In the genomic region with DNA sequence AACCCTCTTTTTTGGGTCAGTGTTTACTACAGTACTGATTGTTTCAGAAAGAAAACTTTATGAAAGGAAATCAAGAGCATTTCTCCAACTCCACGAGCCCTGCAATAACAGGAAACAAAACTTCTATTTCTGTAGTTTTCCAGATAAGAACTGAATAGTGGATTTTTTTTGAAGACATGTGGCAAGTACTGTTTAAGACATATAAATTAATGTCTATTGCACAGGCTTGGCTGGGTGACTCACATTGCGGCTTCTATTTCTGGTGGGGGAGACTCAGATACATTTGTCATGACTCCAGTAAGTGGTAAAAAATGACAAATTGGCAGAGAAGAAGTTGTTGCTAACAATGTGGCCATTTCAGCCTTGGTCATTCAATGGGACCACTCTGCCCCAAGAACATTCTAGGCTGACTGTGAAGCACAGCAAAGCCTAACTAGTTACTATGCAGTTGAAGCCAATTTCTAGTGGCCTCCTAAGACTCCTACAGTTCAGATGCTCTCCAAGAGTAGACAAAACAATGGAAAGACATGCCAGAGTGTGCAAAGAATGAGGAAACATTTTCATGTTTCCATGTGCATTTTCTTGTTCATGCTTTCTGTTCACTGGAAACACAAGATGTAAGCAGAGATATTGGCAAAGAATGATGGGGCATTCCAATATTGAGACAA, we compare ENCODE assay signal across 10 cellular contexts.
DNase-seq lines count a peak whose midpoint lies in the region; ATAC-seq, FAIRE-seq and TF ChIP-seq lines count a peak whose summit lies in the region.
"Had no signal": no experiment of that assay in that cellular context is flagged by ENCODE, and none has a peak within 500 bp of the region (broad histone marks: within the 10 kb centered on the region; RNA-seq: fewer than 3 reads in every experiment).

No MANE protein-coding gene starts in this region.

- peak overlapping the region; percentile 36 for H3K27ac ChIP-seq in keratinocyte (ENCODE audit: control insufficient read depth, insufficient read depth, low read length)
- H3K27ac ChIP-seq in tibial nerve = no peak overlapping the region
- H3K27ac ChIP-seq: SK-N-MC had no signal

- no peaks in the 10 kb centered on the region for H3K9me3 Mint-ChIP-seq in activated T-helper 17 cell treated with anti-CD3 and anti-CD28 coated beads, Interleukin-2, amount 50 U/mL, for 72 hours

- peak overlapping the region; percentile 18 for H3K4me2 ChIP-seq in keratinocyte (ENCODE audit: control insufficient read depth, extremely low read depth, insufficient read depth, low read depth, low read length)

- WGBS in tibial nerve, 2 donors = 31 to 34% methylated on average over 2 of the region's 2 CpGs

- CTCF ChIA-PET in AG04449 (lab: Yijun Ruan, JAX) = no interaction called here

- POLR2A ChIA-PET in AG04449 (lab: Yijun Ruan, JAX) = no interaction called here

- DNase-seq in AG04449 (ENCODE audit: low read depth, low spot score) (peak; percentile 83), HCEC 1CT (peak; percentile 95), keratinocyte (ENCODE audit: low read depth, low spot score) (no peak), NCI-H1048 (lab: John Stamatoyannopoulos, UW) (no peak), NCI-H1930 (lab: John Stamatoyannopoulos, UW) (no peak), tibial nerve (ENCODE audit: low spot score in 2 of 2) (no peak)
- DNase-seq: islet precursor cell had no signal

- no peaks in the 10 kb centered on the region for H3K36me3 Mint-ChIP-seq in activated T-helper 17 cell treated with anti-CD3 and anti-CD28 coated beads, Interleukin-2, amount 50 U/mL, for 72 hours (ENCODE audit: low read depth)

- no peak overlapping the region for H3K27ac Mint-ChIP-seq in activated T-helper 17 cell treated with anti-CD3 and anti-CD28 coated beads, Interleukin-2, amount 50 U/mL, for 72 hours

- H3K4me3 ChIP-seq in AG04449 (ENCODE audit: low read depth, low read length) (no peak overlapping the region), keratinocyte (ENCODE audit: control insufficient read depth in 2 of 3, extremely low read depth in 1 of 3, insufficient read depth in 2 of 3, low read depth in 1 of 3, low read length in 3 of 3) (no peak overlapping the region), tibial nerve (no peak overlapping the region)
- H3K4me3 ChIP-seq: SK-N-MC had no signal

- H3K9me1 ChIP-seq in keratinocyte (ENCODE audit: control insufficient read depth, extremely low read depth, insufficient read depth, low read length) = no peaks in the 10 kb centered on the region

- no peak for TF ChIP-seq CTCF in AG04449 (IDR thresholded peaks at IDR 0.05; ENCODE audit: insufficient read depth, low read length, missing control alignments)
- no peak for TF ChIP-seq CTCF in keratinocyte (optimal IDR thresholded peaks at IDR 0.05 in 1 of 3, IDR thresholded peaks at IDR 0.05 in 1 of 3, conservative IDR thresholded peaks at IDR 0.05 in 1 of 3; ENCODE audit: extremely low read depth in 1 of 3, insufficient read depth in 2 of 3, low read length in 3 of 3)
- no peak for TF ChIP-seq CTCF in tibial nerve (IDR thresholded peaks at IDR 0.05)

- dilution Hi-C loops in keratinocyte (cut with MboI; ENCODE audit: extremely low pct_ligation_motif_present, low sequenced_read_pairs) = no loop called here

- no peaks in the 10 kb centered on the region for H4K20me1 ChIP-seq in keratinocyte (ENCODE audit: control insufficient read depth, extremely low read depth, insufficient read depth, low read length)

- H3K9ac ChIP-seq in keratinocyte (ENCODE audit: control insufficient read depth, extremely low read depth, insufficient read depth, low read length) = no peak overlapping the region

- no peak overlapping the region for H3K4me3 Mint-ChIP-seq in activated T-helper 17 cell treated with anti-CD3 and anti-CD28 coated beads, Interleukin-2, amount 50 U/mL, for 72 hours

- H3K27me3 ChIP-seq in keratinocyte (ENCODE audit: control insufficient read depth, extremely low read depth, insufficient read depth, low read length) = no peaks in the 10 kb centered on the region
- H3K27me3 ChIP-seq in tibial nerve = no peaks in the 10 kb centered on the region

- peak; percentile 79 for ATAC-seq in activated T-helper 17 cell treated with anti-CD3 and anti-CD28 coated beads, Interleukin-2, amount 50 U/mL, for 72 hours (replicated peaks)
- no peak for ATAC-seq in GM21528 (IDR thresholded peaks at IDR 0.05; ENCODE audit: low FRiP score, unreplicated experiment)

- H3K36me3 ChIP-seq in keratinocyte (ENCODE audit: control insufficient read depth in 2 of 2, extremely low read depth in 1 of 2, insufficient read depth in 2 of 2, low read length in 2 of 2) (no peaks in the 10 kb centered on the region), tibial nerve (no peaks in the 10 kb centered on the region)

- FAIRE-seq in keratinocyte (lab: Jason Lieb, UNC) = peak; percentile 77

- no peaks in the 10 kb centered on the region for H3K4me1 Mint-ChIP-seq in activated T-helper 17 cell treated with anti-CD3 and anti-CD28 coated beads, Interleukin-2, amount 50 U/mL, for 72 hours

- TF ChIP-seq POLR2A in tibial nerve (IDR thresholded peaks at IDR 0.05) = no peak

- TF ChIP-seq EP300 in tibial nerve (IDR thresholded peaks at IDR 0.05) = no peak

- H3K4me1 ChIP-seq in keratinocyte (ENCODE audit: control insufficient read depth, extremely low read depth, insufficient read depth, low read length) (peaks cover 14% of the 10 kb centered on the region), tibial nerve (peaks cover 0 to 7% (median 2%) of the 10 kb centered on the region in 4 donors)

- H3K79me2 ChIP-seq in keratinocyte (ENCODE audit: control insufficient read depth, insufficient read depth, low read length) = no peaks in the 10 kb centered on the region

- peaks cover 21% of the 10 kb centered on the region for H3K27me3 Mint-ChIP-seq in activated T-helper 17 cell treated with anti-CD3 and anti-CD28 coated beads, Interleukin-2, amount 50 U/mL, for 72 hours

- H2AFZ ChIP-seq in keratinocyte (ENCODE audit: control insufficient read depth, low read length) = no peak overlapping the region

- H3K9me3 ChIP-seq in keratinocyte (ENCODE audit: control insufficient read depth, low read depth, low read length) = no peaks in the 10 kb centered on the region
- peaks cover 0 to 4% (median 0%) of the 10 kb centered on the region in 4 donors for H3K9me3 ChIP-seq in tibial nerve

Comparison
In these comparisons a context has a peak if more than half of its experiments do, and no peak if none do; other contexts are left out.
1. DNase-seq: peak in AG04449 (single experiment) and HCEC 1CT (single experiment); none in keratinocyte (single experiment), NCI-H1048 (single experiment), NCI-H1930 (0 of 2) and tibial nerve (0 of 2).